24 cellular contexts compared by ENCODE assay signal in genomic region chr6:4815584-4815983, GRCh38. TPM values are rescaled to one million over a fixed set of nuclear protein-coding genes. Genes with fewer than 3 reads are reported as not detected.
DNase-seq lines count a peak whose midpoint lies in the region; ATAC-seq, FAIRE-seq and TF ChIP-seq lines count a peak whose summit lies in the region.
"Had no signal": no experiment of that assay in that cellular context is flagged by ENCODE, and none has a peak within 500 bp of the region (broad histone marks: within the 10 kb centered on the region; RNA-seq: fewer than 3 reads in every experiment).

No MANE protein-coding gene starts in this region.

- peaks cover 85% of the 10 kb centered on the region for H3K79me2 ChIP-seq in HepG2 (ENCODE audit: insufficient read depth, low read length)

- TF ChIP-seq EP300 in HepG2 (IDR thresholded peaks at IDR 0.05; ENCODE audit: low read depth in 2 of 2, low read length in 2 of 2) (no peak), HepG2 (CRISPR knock-in tag; IDR thresholded peaks at IDR 0.05; ENCODE audit: borderline replicate concordance) (no peak)

- no peak overlapping the region for H2AK5ac ChIP-seq in IMR-90 (ENCODE audit: low read depth, low read length)

- peaks cover 36 to 75% of the 10 kb centered on the region in 2 experiments; a peak in 3 of 4 replicates for H3K79me1 ChIP-seq in IMR-90 (ENCODE audit: low read depth in 1 of 2, low read length in 2 of 2)

- POLR2A ChIA-PET in HepG2 (lab: Yijun Ruan, JAX) (no interaction called here), IMR-90 (lab: Charles Lee; ENCODE audit: unreplicated experiment) (no interaction called here)

- H2BK120ac ChIP-seq in IMR-90 (ENCODE audit: low read depth, low read length) = no peak overlapping the region

- no peak overlapping the region for H4K8ac ChIP-seq in IMR-90 (ENCODE audit: low read depth in 2 of 2, low read length in 2 of 2)

- dilution Hi-C loops in IMR-90 (cut with HindIII; ENCODE audit: low sequenced_read_pairs, unreplicated experiment) = no loop called here

- H3K4me3 ChIP-seq in HepG2 (replicated peaks in 1 of 3; ENCODE audit: insufficient read depth in 1 of 3, low read depth in 2 of 3, low read length in 3 of 3) (no peak overlapping the region), right lobe of liver (no peak overlapping the region), IMR-90 (ENCODE audit: insufficient read depth, low read depth, low read length) (no peak overlapping the region)
- H3K4me3 ChIP-seq: BLaER1, GM12878 had no signal

- BruUV-seq in HepG2 (replicated peaks; lab: Mats Ljungman, UMichigan) (no TSS peak), IMR-90 (replicated peaks; lab: Mats Ljungman, UMichigan) (no TSS peak)

- no peak overlapping the region for H3K4ac ChIP-seq in IMR-90 (ENCODE audit: low read depth, low read length)

- in situ Hi-C loops in HepG2 (cut with HindIII; ENCODE audit: extremely low pct_ligation_motif_present, low pct_unique_long_range_greater_than_20kb) = no loop called here
- in situ Hi-C loops in IMR-90 (cut with MboI; ENCODE audit: low sequenced_read_pairs) = no loop called here

- intact Hi-C loops in HepG2 (cut with micrococcal nuclease; ENCODE audit: unreplicated experiment) = no loop called here
- intact Hi-C loops in right lobe of liver (cut with DNase I) = no loop called here
- intact Hi-C loops in IMR-90 (cut with micrococcal nuclease) = no loop called here
- intact Hi-C loops in left colon (cut with DNase I, micrococcal nuclease) = no loop called here

- H2AK9ac ChIP-seq in IMR-90 (replicated peaks; ENCODE audit: low read depth, low read length, poor library complexity) = no peak overlapping the region

- H3K9ac ChIP-seq in HepG2 (ENCODE audit: insufficient read depth, low read depth, low read length) = no peak overlapping the region
- no peak overlapping the region for H3K9ac ChIP-seq in IMR-90 (ENCODE audit: low read depth, low read length)
- H3K9ac ChIP-seq: BLaER1 had no signal

- H3K36me3 ChIP-seq in HepG2 (replicated peaks in 1 of 2; ENCODE audit: control insufficient read depth in 1 of 2, insufficient read depth in 2 of 2, low read length in 2 of 2) (no peaks in the 10 kb centered on the region), right lobe of liver (no peaks in the 10 kb centered on the region), IMR-90 (ENCODE audit: control insufficient read depth, insufficient read depth, low read length) (no peaks in the 10 kb centered on the region)
- H3K36me3 ChIP-seq: BE2C had no signal

- TF ChIP-seq CTCF in HepG2 (CRISPR knock-in tag; IDR thresholded peaks at IDR 0.05) (no peak), right lobe of liver (IDR thresholded peaks at IDR 0.05) (no peak), IMR-90 (conservative IDR thresholded peaks at IDR 0.05; ENCODE audit: low read depth, low read length) (no peak)

- H4K20me1 ChIP-seq in HepG2 (ENCODE audit: insufficient read depth, low read length) (peaks cover 9% of the 10 kb centered on the region; the same call in 1 of the 2 replicates), IMR-90 (ENCODE audit: insufficient read depth, low read length) (peaks cover 75% of the 10 kb centered on the region)

- TF ChIP-seq POLR2A in HepG2 (IDR thresholded peaks at IDR 0.05; ENCODE audit: insufficient read depth in 1 of 2, low read depth in 2 of 2, low read length in 2 of 2) (no peak), right lobe of liver (IDR thresholded peaks at IDR 0.05) (no peak), IMR-90 (IDR thresholded peaks at IDR 0.05; ENCODE audit: low read depth, low read length) (no peak)

- H2AFZ ChIP-seq in HepG2 (ENCODE audit: low read length) = no peak overlapping the region
- H2AFZ ChIP-seq in IMR-90 (replicated peaks; ENCODE audit: low read length, poor library complexity) = no peak overlapping the region

- H2BK20ac ChIP-seq in IMR-90 (ENCODE audit: low read depth, low read length) = no peak overlapping the region

- H3K9me3 ChIP-seq in HepG2 (ENCODE audit: low read length) (no peaks in the 10 kb centered on the region), right lobe of liver (no peaks in the 10 kb centered on the region), IMR-90 (ENCODE audit: control insufficient read depth, insufficient read depth, low read length) (no peaks in the 10 kb centered on the region)
- H3K9me3 ChIP-seq: BE2C had no signal

- H3K18ac ChIP-seq in IMR-90 (ENCODE audit: low read depth, low read length) = no peak overlapping the region

- no peak overlapping the region for H2BK5ac ChIP-seq in IMR-90 (ENCODE audit: low read depth, low read length, poor library complexity, severe bottlenecking)

- no peak for FAIRE-seq in HepG2 (lab: Jason Lieb, UNC)
- FAIRE-seq: GM12878, GM12892, GM18507 had no signal

- no peak overlapping the region for H3K27ac ChIP-seq in HepG2 (ENCODE audit: extremely low read length, insufficient read depth, low read length)
- no peak overlapping the region for H3K27ac ChIP-seq in right lobe of liver
- H3K27ac ChIP-seq in IMR-90 (ENCODE audit: insufficient read depth, low read length) = no peak overlapping the region
- H3K27ac ChIP-seq: 22Rv1, BLaER1 had no signal

- no peak overlapping the region for H4K5ac ChIP-seq in IMR-90 (ENCODE audit: low read depth, low read length)

- no peak overlapping the region for H2BK15ac ChIP-seq in IMR-90 (ENCODE audit: low read depth, low read length)

- peaks cover 13% of the 10 kb centered on the region for H3K9me1 ChIP-seq in IMR-90 (ENCODE audit: insufficient read depth, low read length)

- H3K27me3 ChIP-seq in HepG2 (ENCODE audit: control insufficient read depth in 1 of 2, insufficient read depth in 2 of 2, low read length in 2 of 2) (no peaks in the 10 kb centered on the region), right lobe of liver (no peaks in the 10 kb centered on the region), IMR-90 (ENCODE audit: control insufficient read depth, insufficient read depth, low read length) (no peaks in the 10 kb centered on the region)
- H3K27me3 ChIP-seq: BE2C, BLaER1 had no signal

- DNase-seq in HepG2 (ENCODE audit: low spot score) (no peak), right lobe of liver (no peak), IMR-90 (no peak), left colon (no peak), NCI-H748 treated with DMSO at 0.1 percent for 48 hours (lab: John Stamatoyannopoulos, UW) (no peak)
- DNase-seq: ACHN; BE2C; C1 segment of cervical spinal cord; CD4-positive, alpha-beta memory T cell; CD4-positive, CD25-positive, alpha-beta regulatory T cell; CD8-positive, alpha-beta memory T cell; COR-L47; DMS 273 treated with DMSO at 0.1 percent for 48 hours; DMS153; DMS53; DMS79; DND-41; EL; GDM1 had no signal

- H3K23ac ChIP-seq in IMR-90 (ENCODE audit: low read depth, low read length) = no peak overlapping the region

- no peak overlapping the region for H3K4me2 ChIP-seq in HepG2 (ENCODE audit: low read depth, low read length)
- no peak overlapping the region for H3K4me2 ChIP-seq in IMR-90 (ENCODE audit: low read depth, low read length)
- H3K4me2 ChIP-seq: BLaER1 had no signal

- ATAC-seq in HepG2 = no peak
- no peak for ATAC-seq in right lobe of liver
- no peak for ATAC-seq in IMR-90 (ENCODE audit: low read depth)
- ATAC-seq in left colon = no peak
- ATAC-seq: GM12878 had no signal

- no peak overlapping the region for H3K14ac ChIP-seq in IMR-90 (replicated peaks; ENCODE audit: low read depth, low read length)

- no peak overlapping the region for H4K91ac ChIP-seq in IMR-90 (ENCODE audit: insufficient read depth, low read depth, low read length)

- H3K4me1 ChIP-seq in HepG2 (ENCODE audit: insufficient read depth, low read length) = peaks cover 28% of the 10 kb centered on the region
- no peaks in the 10 kb centered on the region for H3K4me1 ChIP-seq in right lobe of liver
- H3K4me1 ChIP-seq in IMR-90 (ENCODE audit: control insufficient read depth, insufficient read depth, low read length) = peaks cover 7% of the 10 kb centered on the region
- H3K4me1 ChIP-seq: BE2C, BLaER1 had no signal

- H3K56ac ChIP-seq in IMR-90 (ENCODE audit: extremely low read depth, insufficient read depth, low read length) = no peak overlapping the region

- WGBS in HepG2 (ENCODE audit: low lambda C conversion rate) = 99% methylated on average over 2 of the region's 2 CpGs
- WGBS in right lobe of liver (ENCODE audit: insufficient coverage, low coverage, low lambda C conversion rate, missing lambda C conversion rate) = 100% methylated on average over 2 of the region's 2 CpGs
- WGBS in IMR-90 (ENCODE audit: extremely low coverage in 2 of 2, insufficient read length in 1 of 2), 2 experiments = no CpG with 5 or more reads among the region's 2 CpGs

- TF ChIP-seq RAD21 in HepG2 (CRISPR knock-in tag; IDR thresholded peaks at IDR 0.05) = no peak
- TF ChIP-seq RAD21 in IMR-90 (IDR thresholded peaks at IDR 0.05; ENCODE audit: low read length) = no peak

- CTCF ChIA-PET in HepG2 (lab: Yijun Ruan, JAX; ENCODE audit: low intra/inter-chr PET ratio, low total read pairs) (no interaction called here), IMR-90 (lab: Yijun Ruan, JAX) (no interaction called here)

RNA-seq across cellular contexts. Expression of gene CDYL, which starts 39.4 kb away (rescaled TPM):
- 52.8 and 105 TPM in 2 replicates for total RNA-seq in HepG2 (2016; rRNA removed; fragmentation: Illumina TruSeq; extraction: Trizol)
- total RNA-seq in HepG2 (2016; cell fraction: cytosol; rRNA removed; fragmentation: Illumina TruSeq; extraction: Trizol; ENCODE audit: low read depth) = 1,210 and 1,368 TPM in 2 replicates
- 56.4 and 106 TPM in 2 replicates for total RNA-seq in HepG2 (2016; cell fraction: insoluble cytoplasmic fraction; rRNA removed; fragmentation: Illumina TruSeq; extraction: Trizol)
- total RNA-seq in HepG2 (2016; cell fraction: membrane; rRNA removed; fragmentation: Illumina TruSeq; extraction: Trizol) = 414 and 455 TPM in 2 replicates
- 38.9 and 41.7 TPM in 2 replicates for total RNA-seq in HepG2 (2016; cell fraction: nucleus; rRNA removed; fragmentation: Illumina TruSeq; extraction: Trizol)
- polyA plus RNA-seq in HepG2 (2011; rRNA removed) = 22.8 and 23.6 TPM in 2 replicates
- 14.1 and 17.2 TPM in 2 replicates for polyA plus RNA-seq in HepG2 (2011; cell fraction: cytosol; rRNA removed)
- polyA plus RNA-seq in HepG2 (2011; cell fraction: nucleus; rRNA removed) = 16.4 and 18.2 TPM in 2 replicates
- 14.2 and 14.9 TPM in 2 replicates for polyA plus RNA-seq in HepG2 (2012)
- 3.8 and 5.1 TPM in 2 replicates for polyA plus RNA-seq in HepG2 (2016; cell fraction: cytosol; fragmentation: Illumina TruSeq; extraction: Trizol; ENCODE audit: low read depth)
- 16.2 and 19.7 TPM in 2 replicates for polyA plus RNA-seq in HepG2 (2016; cell fraction: insoluble cytoplasmic fraction; fragmentation: Illumina TruSeq; extraction: Trizol; ENCODE audit: low read depth)
- 9.3 and 9.9 TPM in 2 replicates for polyA plus RNA-seq in HepG2 (2016; cell fraction: membrane; fragmentation: Illumina TruSeq; extraction: Trizol; ENCODE audit: low read depth)
- polyA plus RNA-seq in HepG2 (2016; cell fraction: nucleus; fragmentation: Illumina TruSeq; extraction: Trizol; ENCODE audit: insufficient read depth, low read depth) = 16.1 and 21.7 TPM in 2 replicates
- 28.9 and 29.6 TPM in 2 replicates for polyA minus RNA-seq in HepG2 (2011; rRNA and poly(A)+ RNA removed; ENCODE audit: low replicate concordance)
- polyA minus RNA-seq in HepG2 (2011; cell fraction: cytosol; rRNA and poly(A)+ RNA removed) = 59.2 and 78.5 TPM in 2 replicates
- polyA minus RNA-seq in HepG2 (2011; cell fraction: nucleus; rRNA and poly(A)+ RNA removed) = 26.9 and 40.7 TPM in 2 replicates
- 10 to 100 TPM in 5 of 6 experiments, 1 to 10 TPM in 1; 5.0 to 16.1 (median 13.1) TPM for total RNA-seq in right lobe of liver
- total RNA-seq in IMR-90 (2012; rRNA removed) = 72.2 and 92.1 TPM in 2 replicates
- polyA plus RNA-seq in IMR-90 (2012; rRNA removed) = 14.2 and 15.3 TPM in 2 replicates
- polyA plus RNA-seq in IMR-90 (2012; cell fraction: cytosol; rRNA removed) = 8.3 and 11.6 TPM in 2 replicates
- 6.4 and 14.9 TPM in 2 replicates for polyA plus RNA-seq in IMR-90 (2012; cell fraction: nucleus; rRNA removed; ENCODE audit: low replicate concordance)
- 10 to 100 TPM; 56.7 to 56.8 TPM for total RNA-seq in left colon
